In genomic region chr11:126586303-126586627, GRCh38 we compare ENCODE assay signal across 15 cellular contexts.
DNase-seq lines count a peak whose midpoint lies in the region; ATAC-seq and TF ChIP-seq lines count a peak whose summit lies in the region.
"Had no signal": no experiment of that assay in that cellular context is flagged by ENCODE, and none has a peak within 500 bp of the region (broad histone marks: within the 10 kb centered on the region; RNA-seq: fewer than 3 reads in every experiment).

No MANE protein-coding gene starts in this region.

- peak in 1 of 8 donors; percentile 5 for ATAC-seq in heart right ventricle
- no peak for ATAC-seq in left cardiac atrium
- no peak for ATAC-seq in upper lobe of right lung
- no peak for ATAC-seq in stimulated activated naive CD8-positive, alpha-beta T cell treated with anti-CD3 and anti-CD28 coated beads, Interleukin-15, Interleukin-2, amounts not matched to agents 100 U/mL and 50 U/mL, for 24 hours
- ATAC-seq: effector memory CD8-positive, alpha-beta T cell had no signal

- H3K56ac ChIP-seq in mesendoderm (ENCODE audit: low read length) = peak overlapping the region; percentile 40

- H3K79me2 ChIP-seq in mammary epithelial cell (ENCODE audit: insufficient read depth, low read length) (no peaks in the 10 kb centered on the region), mesendoderm (ENCODE audit: control insufficient read depth, insufficient read depth, low read length) (no peaks in the 10 kb centered on the region)

- no peaks in the 10 kb centered on the region for H3K79me1 ChIP-seq in mesendoderm (ENCODE audit: low read length)

- H3K4me1 ChIP-seq in heart right ventricle (peaks cover 0 to 15% (median 12%) of the 10 kb centered on the region in 9 donors), mammary epithelial cell (ENCODE audit: insufficient read depth, low read length) (peaks cover 10% of the 10 kb centered on the region), mesendoderm (ENCODE audit: control insufficient read depth, low read depth, low read length) (peaks cover 5% of the 10 kb centered on the region), upper lobe of right lung (no peaks in the 10 kb centered on the region)

- H2AFZ ChIP-seq in mammary epithelial cell (ENCODE audit: low read depth, low read length) = peak overlapping the region; percentile 92

- H3K4me2 ChIP-seq in mammary epithelial cell (ENCODE audit: insufficient read depth, low read depth, low read length) (peak overlapping the region; percentile 59), mesendoderm (ENCODE audit: low read length) (no peak overlapping the region)
- H3K4me2 ChIP-seq: KMS-11 had no signal

- BruUV-seq in mammary epithelial cell (replicated peaks; lab: Mats Ljungman, UMichigan) = no TSS peak

- dilution Hi-C loops in mammary epithelial cell (cut with HindIII; ENCODE audit: low sequenced_read_pairs) = no loop called here

- peak overlapping the region; percentile 7 for H2BK5ac ChIP-seq in mesendoderm (ENCODE audit: low read length)

- H4K8ac ChIP-seq in mesendoderm (ENCODE audit: low read depth, low read length) = no peak overlapping the region

- WGBS in heart right ventricle, 2 donors = 39 to 43% methylated on average over 10 of the region's 10 CpGs
- WGBS in mammary epithelial cell (ENCODE audit: low coverage, missing lambda C conversion rate) = 59% methylated on average over 9 of the region's 10 CpGs
- no CpG with 5 or more reads among the region's 10 CpGs for WGBS in mesendoderm (ENCODE audit: extremely low coverage, insufficient coverage, low lambda C conversion rate)

- no peak overlapping the region for H2AK5ac ChIP-seq in mesendoderm (ENCODE audit: low read length)

- CTCF ChIA-PET in mammary epithelial cell (lab: Charles Lee; ENCODE audit: low non-redundant PET) = no interaction called here

- H3K23ac ChIP-seq in mesendoderm (ENCODE audit: low read length) = no peak overlapping the region

- no peak overlapping the region for H2BK15ac ChIP-seq in mesendoderm (replicated peaks; ENCODE audit: low read depth)

- no peak overlapping the region for H2BK120ac ChIP-seq in mesendoderm (ENCODE audit: low read depth, low read length)

- intact Hi-C loops in heart right ventricle (cut with DNase I) (no loop called here), left cardiac atrium (cut with DNase I) (no loop called here), mammary epithelial cell (cut with micrococcal nuclease) (loop anchor here (5.0 kb wide), 1 partner anchor 274 kb away; no protein-coding TSS in a partner anchor), upper lobe of right lung (cut with DNase I) (no loop called here)

- no peaks in the 10 kb centered on the region for H4K20me1 ChIP-seq in mammary epithelial cell (ENCODE audit: insufficient read depth, low read length)

- no peak for TF ChIP-seq CTCF in heart right ventricle (IDR thresholded peaks at IDR 0.05)
- TF ChIP-seq CTCF in mammary epithelial cell (conservative IDR thresholded peaks at IDR 0.05 in 1 of 2, IDR thresholded peaks at IDR 0.05 in 1 of 2; ENCODE audit: extremely low read depth in 1 of 2, insufficient read depth in 1 of 2, low read depth in 1 of 2, low read length in 2 of 2) = no peak
- no peak for TF ChIP-seq CTCF in upper lobe of right lung (IDR thresholded peaks at IDR 0.05)
- TF ChIP-seq CTCF in foreskin fibroblast (IDR thresholded peaks at IDR 0.05; ENCODE audit: low read depth, low read length) = no peak

- H3K27me3 ChIP-seq in heart right ventricle (peaks cover 0 to 37% (median 3%) of the 10 kb centered on the region in 7 donors), mammary epithelial cell (ENCODE audit: insufficient read depth, low read length) (no peaks in the 10 kb centered on the region), mesendoderm (ENCODE audit: insufficient read depth, low read length, poor library complexity) (no peaks in the 10 kb centered on the region), upper lobe of right lung (no peaks in the 10 kb centered on the region)

- no peak overlapping the region for H4K5ac ChIP-seq in mesendoderm (ENCODE audit: low read length)

- H3K4ac ChIP-seq in mesendoderm (ENCODE audit: low read depth, low read length) = no peak overlapping the region

- no peaks in the 10 kb centered on the region for H3K36me3 ChIP-seq in heart right ventricle
- no peaks in the 10 kb centered on the region for H3K36me3 ChIP-seq in mammary epithelial cell (ENCODE audit: insufficient read depth, low read length)
- H3K36me3 ChIP-seq in mesendoderm (ENCODE audit: control insufficient read depth, insufficient read depth, low read length) = no peaks in the 10 kb centered on the region
- no peaks in the 10 kb centered on the region for H3K36me3 ChIP-seq in upper lobe of right lung

- in situ Hi-C loops in mammary epithelial cell (cut with MboI; ENCODE audit: low sequenced_read_pairs in 2 of 2) = no loop called here

- H3K9ac ChIP-seq in mammary epithelial cell (ENCODE audit: insufficient read depth, low read length) (no peak overlapping the region), mesendoderm (ENCODE audit: low read length) (no peak overlapping the region)
- H3K9ac ChIP-seq: KMS-11 had no signal

- no peak overlapping the region for H3K18ac ChIP-seq in mesendoderm (ENCODE audit: low read length)

- H3K27ac ChIP-seq in heart right ventricle (peak overlapping the region in 9 of 10 donors; percentile 0 to 67 (median 35)), mammary epithelial cell (ENCODE audit: insufficient read depth, low read depth, low read length) (no peak overlapping the region), mesendoderm (ENCODE audit: low read depth, low read length) (no peak overlapping the region), upper lobe of right lung (peak overlapping the region; percentile 37)
- H3K27ac ChIP-seq: KMS-11 had no signal

- H3K9me3 ChIP-seq in heart right ventricle = no peaks in the 10 kb centered on the region
- no peaks in the 10 kb centered on the region for H3K9me3 ChIP-seq in mammary epithelial cell (replicated peaks; ENCODE audit: insufficient read depth, low read length)
- H3K9me3 ChIP-seq in upper lobe of right lung = no peaks in the 10 kb centered on the region

- DNase-seq in heart right ventricle = no peak
- no peak for DNase-seq in left cardiac atrium
- no peak for DNase-seq in mammary epithelial cell
- DNase-seq in mesendoderm = no peak
- DNase-seq in upper lobe of right lung = no peak
- no peak for DNase-seq in foreskin fibroblast
- DNase-seq in NCI-H345 (lab: John Stamatoyannopoulos, UW) = no peak
- DNase-seq in stimulated activated naive CD8-positive, alpha-beta T cell treated with anti-CD3 and anti-CD28 coated beads, Interleukin-15, Interleukin-2, amounts not matched to agents 100 U/mL and 50 U/mL, for 24 hours = no peak
- DNase-seq: activated B cell treated with CpG ODN at 0.5 μM for 24 hours; activated naive CD4-positive, alpha-beta T cell; effector memory CD8-positive, alpha-beta T cell; head of caudate nucleus; naive B cell; stimulated activated CD4-positive, alpha-beta T cell treated with anti-CD3 and anti-CD28 coated beads, Interleukin-2, amount 100 ng/mL, for 48 hours had no signal

- H3K4me3 ChIP-seq in heart right ventricle (peak overlapping the region in 6 of 10 donors; percentile 3 to 43 (median 34)), mammary epithelial cell (replicated peaks in 1 of 3; ENCODE audit: insufficient read depth in 1 of 3, low read depth in 2 of 3, low read length in 3 of 3) (no peak overlapping the region), mesendoderm (ENCODE audit: low read length) (no peak overlapping the region), upper lobe of right lung (no peak overlapping the region), foreskin fibroblast (ENCODE audit: low read depth in 1 of 2, low read length in 2 of 2) (peak overlapping the region in 1 of 2 donors; percentile 19)

Comparison
In these comparisons a context has a peak if more than half of its experiments do, and no peak if none do; other contexts are left out.
1. H3K27ac ChIP-seq: peak in heart right ventricle (9 of 10) and upper lobe of right lung (single experiment); none in mammary epithelial cell (single experiment) and mesendoderm (single experiment).
2. H3K4me3 ChIP-seq: peak in heart right ventricle (6 of 10); none in mammary epithelial cell (0 of 3), mesendoderm (single experiment) and upper lobe of right lung (single experiment).